Comparison of ENCODE assay signal across 1 cellular context in genomic region chr17:80101160-80101945, GRCh38.
TF ChIP-seq lines count a peak whose summit lies in the region.

Gene GAA, plus strand, starts transcription at chr17:80101581. Its CDS starts 3,006 bp downstream, at chr17:80104587.

TF ChIP-seq in A549, 52 proteins besides CTCF, POLR2A, EP300 and RAD21 (continued from another document):
- TF ChIP-seq SMC3 (IDR thresholded peaks at IDR 0.05) (peak; percentile 86), ESRRA (IDR thresholded peaks at IDR 0.05; ENCODE audit: borderline replicate concordance, low read length) (no peak), RFX5 (IDR thresholded peaks at IDR 0.05) (no peak), FOXS1 (CRISPR knock-in tag; IDR thresholded peaks at IDR 0.05) (peak; percentile 51; the same call in 1 of the 2 replicates), HEYL (CRISPR knock-in tag; IDR thresholded peaks at IDR 0.05) (peak; percentile 29; the same call in 1 of the 2 replicates), CEBPB (IDR thresholded peaks at IDR 0.05) (no peak), JUN (IDR thresholded peaks at IDR 0.05) (peak; percentile 77 to 91), USF2 (IDR thresholded peaks at IDR 0.05) (peak; percentile 44; the same call in 1 of the 2 replicates), JUNB (IDR thresholded peaks at IDR 0.05) (no peak), ZFP36 (IDR thresholded peaks at IDR 0.05; ENCODE audit: borderline replicate concordance, partially characterized antibody) (no peak), ZSCAN20 (CRISPR knock-in tag; IDR thresholded peaks at IDR 0.05) (peak; percentile 91), MAX (IDR thresholded peaks at IDR 0.05) (peak; percentile 55; the same call in 1 of the 2 replicates), HOXA7 (CRISPR knock-in tag; IDR thresholded peaks at IDR 0.05) (no peak), KDM5A (IDR thresholded peaks at IDR 0.05) (no peak), BHLHE40 (IDR thresholded peaks at IDR 0.05; ENCODE audit: low read depth, low read length) (peak; percentile 59; the same call in 1 of the 2 replicates), NR3C1 (IDR thresholded peaks at IDR 0.05) (no peak), MAZ (IDR thresholded peaks at IDR 0.05; ENCODE audit: borderline replicate concordance, low read depth, low read length) (peak; percentile 79; the same call in 1 of the 2 replicates), ZC3H11A (IDR thresholded peaks at IDR 0.05) (no peak), FOSL2 (IDR thresholded peaks at IDR 0.05) (no peak), FOSL2 (CRISPR knock-in tag; IDR thresholded peaks at IDR 0.05) (peak; percentile 55), HOXB13 (CRISPR knock-in tag; IDR thresholded peaks at IDR 0.05; ENCODE audit: low read depth) (peak; percentile 72), CBX8 (IDR thresholded peaks at IDR 0.05) (no peak), EHMT2 (IDR thresholded peaks at IDR 0.05; ENCODE audit: low read depth) (no peak), GATA3 (IDR thresholded peaks at IDR 0.05; ENCODE audit: borderline replicate concordance) (0 out of 2 replicates have a peak, but pooled peaks have one; percentile 8), NFE2L2 (conservative IDR thresholded peaks at IDR 0.05; ENCODE audit: low read length) (no peak), HDAC2 (IDR thresholded peaks at IDR 0.05) (peak; percentile 43; the same call in 1 of the 2 replicates), KDM1A (IDR thresholded peaks at IDR 0.05; ENCODE audit: low read depth) (no peak), MYC (IDR thresholded peaks at IDR 0.05; ENCODE audit: borderline replicate concordance, low read length) (peak; percentile 59; the same call in 1 of the 2 replicates)
- TF ChIP-seq, protein P1, sequence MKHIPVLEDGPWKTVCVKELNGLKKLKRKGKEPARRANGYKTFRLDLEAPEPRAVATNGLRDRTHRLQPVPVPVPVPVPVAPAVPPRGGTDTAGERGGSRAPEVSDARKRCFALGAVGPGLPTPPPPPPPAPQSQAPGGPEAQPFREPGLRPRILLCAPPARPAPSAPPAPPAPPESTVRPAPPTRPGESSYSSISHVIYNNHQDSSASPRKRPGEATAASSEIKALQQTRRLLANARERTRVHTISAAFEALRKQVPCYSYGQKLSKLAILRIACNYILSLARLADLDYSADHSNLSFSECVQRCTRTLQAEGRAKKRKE (CRISPR knock-in tag; IDR thresholded peaks at IDR 0.05; ENCODE audit: low read depth) = peak; percentile 51; the same call in 1 of the 2 replicates
